Comparison of ENCODE assay signal across 30 cellular contexts in genomic region chr13:62551588-62551987, GRCh38.
"Had no signal": no experiment of that assay in that cellular context is flagged by ENCODE, and none has a peak within 500 bp of the region (broad histone marks: within the 10 kb centered on the region; RNA-seq: fewer than 3 reads in every experiment).

No MANE protein-coding gene starts in this region.

- H3K4me1 ChIP-seq: breast epithelium, heart left ventricle, left ventricle myocardium inferior, sigmoid colon, thyroid gland, upper lobe of left lung, vagina had no signal

- H3K27me3 ChIP-seq: breast epithelium, heart left ventricle, ovary, sigmoid colon, thyroid gland, upper lobe of left lung, vagina had no signal

- ATAC-seq: activated CD4-positive, alpha-beta T cell treated with anti-CD3 and anti-CD28 coated beads for 36 hours; esophagus mucosa; heart left ventricle; stimulated activated memory B cell treated with anti-CD40 and anti-IgM and Interleukin-4, amounts not matched to agents 10 μg/mL and 1 μg/mL and 100 μg/mL, for 72 hours; stimulated activated naive CD8-positive, alpha-beta T cell treated with anti-CD3 and anti-CD28 coated beads, Interleukin-15, amount 100 ng/mL, for 72 hours; T-cell had no signal

- H3K36me3 ChIP-seq: breast epithelium, heart left ventricle, left ventricle myocardium inferior, ovary, sigmoid colon, thyroid gland, upper lobe of left lung, vagina had no signal

- DNase-seq: activated B cell treated with CpG ODN at 0.5 μM for 24 hours; activated CD4-positive, alpha-beta T cell treated with anti-CD3 and anti-CD28 coated beads for 36 hours; activated CD4-positive, alpha-beta T cell treated with anti-CD3 and anti-CD28 coated beads, Interleukin-2, amount 50 U/mL, for 48 hours; activated CD8-positive, alpha-beta memory T cell treated with anti-CD3 and anti-CD28 coated beads for 24 hours; activated effector memory CD4-positive, alpha-beta T cell treated with Interleukin-2 at 50 U/mL for 16 hours; activated naive CD4-positive, alpha-beta T cell treated with anti-CD3 and anti-CD28 coated beads, Interleukin-2, amount 10 ng/mL, durations not matched to agents 7 days and 5 days; activated naive CD8-positive, alpha-beta T cell treated with anti-CD3 and anti-CD28 coated beads, Interleukin-2, amount 10 ng/mL, durations not matched to agents 7 days and 5 days; amygdala; central memory CD4-positive, alpha-beta T cell; foreskin fibroblast; heart left ventricle; kidney glomerular epithelial cell; left ventricle myocardium inferior; ovary; sigmoid colon; small intestine; stimulated activated CD4-positive, alpha-beta T cell treated with anti-CD3 and anti-CD28 coated beads, Interleukin-1b, Interleukin-23, amount 100 ng/mL, for 48 hours; stimulated activated CD4-positive, alpha-beta T cell treated with anti-CD3 and anti-CD28 coated beads, Interleukin-4, amount 100 ng/mL, for 4 hours; stimulated activated CD8-positive, alpha-beta memory T cell treated with anti-CD3 and anti-CD28 coated beads, Interleukin-4, amount 100 ng/mL, for 48 hours; stimulated activated naive CD8-positive, alpha-beta T cell treated with anti-CD3 and anti-CD28 coated beads, Interleukin-15, amount 100 ng/mL, for 72 hours; substantia nigra; T-cell; thyroid gland; upper lobe of left lung had no signal

- FAIRE-seq: endothelial cell of umbilical vein, small intestine had no signal

- H3K27ac ChIP-seq: breast epithelium, heart left ventricle, left ventricle myocardium inferior, ovary, sigmoid colon, thyroid gland, upper lobe of left lung, vagina had no signal

- H3K4me3 ChIP-seq: breast epithelium, heart left ventricle, left ventricle myocardium inferior, lung, ovary, sigmoid colon, thyroid gland, upper lobe of left lung, vagina had no signal

- H3K9me3 ChIP-seq: breast epithelium, left ventricle myocardium inferior, ovary, sigmoid colon, thyroid gland, upper lobe of left lung, vagina had no signal
